In genomic region chr17:58328195-58329034, GRCh38 we compare ENCODE assay signal across 8 cellular contexts. TPM values are rescaled to one million over a fixed set of nuclear protein-coding genes. Genes with fewer than 3 reads are reported as not detected.
DNase-seq lines count a peak whose midpoint lies in the region; ATAC-seq and TF ChIP-seq lines count a peak whose summit lies in the region.

Gene TSPOAP1 (minus strand): TSS chr17:58328795. CDS start chr17:58327920, 875 bp downstream.

- DNase-seq in activated CD4-positive, alpha-beta T cell treated with anti-CD3 and anti-CD28 coated beads for 1 hour, result peak; percentile 80
- DNase-seq in ecto neural progenitor cell (ENCODE audit: low spot score) (peak; percentile 94), ovary (peak in 1 of 5 donors; percentile 38), upper lobe of right lung (peak; percentile 70), DMS79 (lab: John Stamatoyannopoulos, UW) (no peak), glomerular visceral epithelial cell (ENCODE audit: extremely low spot score) (no peak)

- intact Hi-C loops in ovary (cut with DNase I), result no loop called here
- intact Hi-C loops in upper lobe of right lung (cut with DNase I), result no loop called here

- H3K27me3 ChIP-seq in ovary (no peaks in the 10 kb centered on the region), upper lobe of right lung (no peaks in the 10 kb centered on the region)

- ATAC-seq in HG03108 (IDR thresholded peaks at IDR 0.05; ENCODE audit: unreplicated experiment), result peak; percentile 14
- no peak for ATAC-seq in upper lobe of right lung

- 14 to 23% (median 14%) methylated on average over 23 of the region's 23 CpGs for WGBS in ovary, 3 donors

- TF ChIP-seq EP300 in ovary (IDR thresholded peaks at IDR 0.05), result no peak

- H3K4me1 ChIP-seq in ovary (ENCODE audit: insufficient read depth) (peaks cover 8% of the 10 kb centered on the region), upper lobe of right lung (no peaks in the 10 kb centered on the region)

- H3K4me3 ChIP-seq in GM12875 (ENCODE audit: low read depth, low read length) (peak within 1 kb of the TSS; percentile 34), ovary (no peak within 1 kb of the TSS), upper lobe of right lung (peak within 1 kb of the TSS; percentile 59)

- H3K36me3 ChIP-seq in ovary (no peaks in the 10 kb centered on the region), upper lobe of right lung (no peaks in the 10 kb centered on the region)

- no peak for TF ChIP-seq CTCF in GM12875 (IDR thresholded peaks at IDR 0.05; ENCODE audit: borderline replicate concordance, insufficient read depth, low read depth, low read length)
- no peak for TF ChIP-seq CTCF in ovary (IDR thresholded peaks at IDR 0.05)
- TF ChIP-seq CTCF in upper lobe of right lung (IDR thresholded peaks at IDR 0.05), result no peak

- H3K9me3 ChIP-seq in ovary (no peaks in the 10 kb centered on the region), upper lobe of right lung (no peaks in the 10 kb centered on the region)

- TF ChIP-seq POLR2A in ovary (IDR thresholded peaks at IDR 0.05), result no peak

- H3K27ac ChIP-seq in ovary (no peak within 1 kb of the TSS), upper lobe of right lung (no peak within 1 kb of the TSS)

RNA-seq across cellular contexts. Expression of gene TSPOAP1, which starts in this region (rescaled TPM):
- total RNA-seq in ovary (10 to 100 TPM; 22.8 to 49.1 (median 37.5) TPM), upper lobe of right lung (21.0 TPM)
- polyA plus RNA-seq in ovary, result 10 to 100 TPM in 1 of 2 donors, 1 to 10 TPM in 1; 8.3 to 46.2 TPM

Comparison
In these comparisons a context has a peak if more than half of its experiments do, and no peak if none do; other contexts are left out.
1. DNase-seq: peak in activated CD4-positive, alpha-beta T cell treated with anti-CD3 and anti-CD28 coated beads for 1 hour (single experiment), ecto neural progenitor cell (single experiment) and upper lobe of right lung (single experiment); none in DMS79 (single experiment) and glomerular visceral epithelial cell (single experiment).